ENCODE assay signal across 1 cellular context in the genomic region with DNA sequence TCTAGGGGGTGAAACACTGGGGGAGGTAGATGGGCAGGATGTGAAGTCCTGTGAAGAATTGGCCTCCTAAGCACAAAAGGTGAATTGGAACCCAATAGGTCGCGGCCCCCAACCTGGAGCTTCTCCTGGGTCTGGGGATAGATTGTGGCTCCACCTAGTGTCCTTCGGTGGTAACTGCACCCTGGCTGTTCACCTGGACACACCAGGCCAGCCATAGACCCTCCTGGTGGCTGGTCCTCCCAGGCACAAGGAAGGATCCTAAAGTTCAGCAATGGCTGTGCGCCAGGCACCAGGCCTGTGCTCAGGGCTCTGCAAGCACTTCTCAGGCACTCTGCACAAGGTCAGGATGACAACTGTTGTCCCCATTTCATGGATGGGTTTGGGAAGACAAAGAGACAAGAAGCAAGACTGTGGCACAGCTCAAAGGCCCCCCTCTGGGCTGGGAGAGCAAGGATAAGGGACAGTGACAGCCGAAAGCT.
TF ChIP-seq lines count a peak whose summit lies in the region.

No MANE protein-coding gene starts in this region.

TF ChIP-seq in WTC11, 78 proteins besides CTCF, POLR2A, EP300 and RAD21 (continued from another document):
- TF ChIP-seq, protein P1, sequence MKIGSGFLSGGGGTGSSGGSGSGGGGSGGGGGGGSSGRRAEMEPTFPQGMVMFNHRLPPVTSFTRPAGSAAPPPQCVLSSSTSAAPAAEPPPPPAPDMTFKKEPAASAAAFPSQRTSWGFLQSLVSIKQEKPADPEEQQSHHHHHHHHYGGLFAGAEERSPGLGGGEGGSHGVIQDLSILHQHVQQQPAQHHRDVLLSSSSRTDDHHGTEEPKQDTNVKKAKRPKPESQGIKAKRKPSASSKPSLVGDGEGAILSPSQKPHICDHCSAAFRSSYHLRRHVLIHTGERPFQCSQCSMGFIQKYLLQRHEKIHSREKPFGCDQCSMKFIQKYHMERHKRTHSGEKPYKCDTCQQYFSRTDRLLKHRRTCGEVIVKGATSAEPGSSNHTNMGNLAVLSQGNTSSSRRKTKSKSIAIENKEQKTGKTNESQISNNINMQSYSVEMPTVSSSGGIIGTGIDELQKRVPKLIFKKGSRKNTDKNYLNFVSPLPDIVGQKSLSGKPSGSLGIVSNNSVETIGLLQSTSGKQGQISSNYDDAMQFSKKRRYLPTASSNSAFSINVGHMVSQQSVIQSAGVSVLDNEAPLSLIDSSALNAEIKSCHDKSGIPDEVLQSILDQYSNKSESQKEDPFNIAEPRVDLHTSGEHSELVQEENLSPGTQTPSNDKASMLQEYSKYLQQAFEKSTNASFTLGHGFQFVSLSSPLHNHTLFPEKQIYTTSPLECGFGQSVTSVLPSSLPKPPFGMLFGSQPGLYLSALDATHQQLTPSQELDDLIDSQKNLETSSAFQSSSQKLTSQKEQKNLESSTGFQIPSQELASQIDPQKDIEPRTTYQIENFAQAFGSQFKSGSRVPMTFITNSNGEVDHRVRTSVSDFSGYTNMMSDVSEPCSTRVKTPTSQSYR (CRISPR knock-in tag; IDR thresholded peaks at IDR 0.05) = no peak
- TF ChIP-seq ZNF263 (CRISPR knock-in tag; IDR thresholded peaks at IDR 0.05; ENCODE audit: low read depth) (no peak), ETV6 (CRISPR knock-in tag; IDR thresholded peaks at IDR 0.05) (no peak), SMAD3 (CRISPR knock-in tag; IDR thresholded peaks at IDR 0.05; ENCODE audit: borderline replicate concordance) (no peak), GTF2I (CRISPR knock-in tag; conservative IDR thresholded peaks at IDR 0.05) (no peak)
- TF ChIP-seq, protein P2, sequence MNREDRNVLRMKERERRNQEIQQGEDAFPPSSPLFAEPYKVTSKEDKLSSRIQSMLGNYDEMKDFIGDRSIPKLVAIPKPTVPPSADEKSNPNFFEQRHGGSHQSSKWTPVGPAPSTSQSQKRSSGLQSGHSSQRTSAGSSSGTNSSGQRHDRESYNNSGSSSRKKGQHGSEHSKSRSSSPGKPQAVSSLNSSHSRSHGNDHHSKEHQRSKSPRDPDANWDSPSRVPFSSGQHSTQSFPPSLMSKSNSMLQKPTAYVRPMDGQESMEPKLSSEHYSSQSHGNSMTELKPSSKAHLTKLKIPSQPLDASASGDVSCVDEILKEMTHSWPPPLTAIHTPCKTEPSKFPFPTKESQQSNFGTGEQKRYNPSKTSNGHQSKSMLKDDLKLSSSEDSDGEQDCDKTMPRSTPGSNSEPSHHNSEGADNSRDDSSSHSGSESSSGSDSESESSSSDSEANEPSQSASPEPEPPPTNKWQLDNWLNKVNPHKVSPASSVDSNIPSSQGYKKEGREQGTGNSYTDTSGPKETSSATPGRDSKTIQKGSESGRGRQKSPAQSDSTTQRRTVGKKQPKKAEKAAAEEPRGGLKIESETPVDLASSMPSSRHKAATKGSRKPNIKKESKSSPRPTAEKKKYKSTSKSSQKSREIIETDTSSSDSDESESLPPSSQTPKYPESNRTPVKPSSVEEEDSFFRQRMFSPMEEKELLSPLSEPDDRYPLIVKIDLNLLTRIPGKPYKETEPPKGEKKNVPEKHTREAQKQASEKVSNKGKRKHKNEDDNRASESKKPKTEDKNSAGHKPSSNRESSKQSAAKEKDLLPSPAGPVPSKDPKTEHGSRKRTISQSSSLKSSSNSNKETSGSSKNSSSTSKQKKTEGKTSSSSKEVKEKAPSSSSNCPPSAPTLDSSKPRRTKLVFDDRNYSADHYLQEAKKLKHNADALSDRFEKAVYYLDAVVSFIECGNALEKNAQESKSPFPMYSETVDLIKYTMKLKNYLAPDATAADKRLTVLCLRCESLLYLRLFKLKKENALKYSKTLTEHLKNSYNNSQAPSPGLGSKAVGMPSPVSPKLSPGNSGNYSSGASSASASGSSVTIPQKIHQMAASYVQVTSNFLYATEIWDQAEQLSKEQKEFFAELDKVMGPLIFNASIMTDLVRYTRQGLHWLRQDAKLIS (CRISPR knock-in tag; IDR thresholded peaks at IDR 0.05; ENCODE audit: borderline replicate concordance) = no peak
